Comparison of ENCODE assay signal across 8 cellular contexts in the genomic region with DNA sequence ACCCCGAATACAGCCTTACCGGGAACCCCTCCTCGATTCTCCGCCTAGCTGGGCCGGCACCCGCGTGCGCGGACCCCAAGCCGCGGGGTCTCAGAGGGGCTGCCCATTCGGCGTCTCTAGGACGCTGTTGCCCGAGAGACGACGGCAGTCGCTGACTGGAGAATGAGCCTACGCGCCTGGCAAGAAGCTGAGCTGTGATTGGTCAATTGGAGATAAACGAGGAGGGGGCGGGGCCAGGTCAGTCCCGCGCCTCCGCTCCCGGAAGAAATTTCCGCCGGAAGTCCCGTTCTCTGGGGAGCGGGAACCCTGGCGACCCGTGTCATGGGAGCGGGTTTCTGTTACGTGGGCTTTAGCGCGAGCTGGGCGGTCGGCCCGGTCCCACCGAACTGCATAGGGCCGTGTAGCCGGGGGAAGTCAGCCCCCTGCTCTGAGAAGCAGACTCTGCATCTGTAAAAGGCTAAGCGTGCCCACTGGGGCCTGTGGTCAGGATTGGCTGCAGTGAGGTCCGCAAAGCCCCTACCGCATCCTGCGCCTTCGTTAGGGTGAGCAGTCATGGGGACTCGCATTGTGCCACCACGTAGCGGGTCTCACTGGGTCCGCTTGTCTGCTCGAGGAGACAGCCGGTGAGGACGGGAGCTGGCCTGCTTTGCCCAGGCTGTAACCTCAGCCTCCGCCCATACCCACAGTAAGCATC. TPM values are rescaled to one million over a fixed set of nuclear protein-coding genes. Genes with fewer than 3 reads are reported as not detected.
A peak's percentile ranks its signal among the peaks of the same experiment; 100 is the strongest.
DNase-seq lines count a peak whose midpoint lies in the region; ATAC-seq, FAIRE-seq and TF ChIP-seq lines count a peak whose summit lies in the region.

A gene with protein sequence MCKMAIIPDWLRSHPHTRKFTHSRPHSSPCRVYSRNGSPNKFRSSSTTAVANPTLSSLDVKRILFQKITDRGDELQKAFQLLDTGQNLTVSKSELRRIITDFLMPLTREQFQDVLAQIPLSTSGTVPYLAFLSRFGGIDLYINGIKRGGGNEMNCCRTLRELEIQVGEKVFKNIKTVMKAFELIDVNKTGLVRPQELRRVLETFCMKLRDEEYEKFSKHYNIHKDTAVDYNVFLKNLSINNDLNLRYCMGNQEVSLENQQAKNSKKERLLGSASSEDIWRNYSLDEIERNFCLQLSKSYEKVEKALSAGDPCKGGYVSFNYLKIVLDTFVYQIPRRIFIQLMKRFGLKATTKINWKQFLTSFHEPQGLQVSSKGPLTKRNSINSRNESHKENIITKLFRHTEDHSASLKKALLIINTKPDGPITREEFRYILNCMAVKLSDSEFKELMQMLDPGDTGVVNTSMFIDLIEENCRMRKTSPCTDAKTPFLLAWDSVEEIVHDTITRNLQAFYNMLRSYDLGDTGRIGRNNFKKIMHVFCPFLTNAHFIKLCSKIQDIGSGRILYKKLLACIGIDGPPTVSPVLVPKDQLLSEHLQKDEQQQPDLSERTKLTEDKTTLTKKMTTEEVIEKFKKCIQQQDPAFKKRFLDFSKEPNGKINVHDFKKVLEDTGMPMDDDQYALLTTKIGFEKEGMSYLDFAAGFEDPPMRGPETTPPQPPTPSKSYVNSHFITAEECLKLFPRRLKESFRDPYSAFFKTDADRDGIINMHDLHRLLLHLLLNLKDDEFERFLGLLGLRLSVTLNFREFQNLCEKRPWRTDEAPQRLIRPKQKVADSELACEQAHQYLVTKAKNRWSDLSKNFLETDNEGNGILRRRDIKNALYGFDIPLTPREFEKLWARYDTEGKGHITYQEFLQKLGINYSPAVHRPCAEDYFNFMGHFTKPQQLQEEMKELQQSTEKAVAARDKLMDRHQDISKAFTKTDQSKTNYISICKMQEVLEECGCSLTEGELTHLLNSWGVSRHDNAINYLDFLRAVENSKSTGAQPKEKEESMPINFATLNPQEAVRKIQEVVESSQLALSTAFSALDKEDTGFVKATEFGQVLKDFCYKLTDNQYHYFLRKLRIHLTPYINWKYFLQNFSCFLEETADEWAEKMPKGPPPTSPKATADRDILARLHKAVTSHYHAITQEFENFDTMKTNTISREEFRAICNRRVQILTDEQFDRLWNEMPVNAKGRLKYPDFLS (N-terminal part only) (minus strand): TSS at position 157 of the 694 bp plus-strand sequence. CDS start 29,987 bp downstream, outside the sequence.

- peak; percentile 51 for FAIRE-seq in pancreas (lab: Jason Lieb, UNC)

- DNase-seq in G401 (ENCODE audit: low spot score) (peak; percentile 97), NCI-H1105 (lab: John Stamatoyannopoulos, UW) (peak; percentile 93), SKM-1 treated with dmso at 0.1 percent for 144 hours (lab: John Stamatoyannopoulos, UW; ENCODE audit: unreplicated experiment) (peak; percentile 48), Right ventricle myocardium superior (peak; percentile 94), pancreas (peak; percentile 91 to 96 (median 92)), thyroid gland (peak; percentile 94 to 95)
- DNase-seq in activated naive CD8-positive, alpha-beta T cell treated with anti-CD3 and anti-CD28 coated beads, Interleukin-2, amount 10 ng/mL, durations not matched to agents 7 days and 5 days = peak; percentile 86

- H3K27me3 ChIP-seq in pancreas = no peaks in the 10 kb centered on the region
- H3K27me3 ChIP-seq in thyroid gland = no peaks in the 10 kb centered on the region

- H3K9me3 ChIP-seq in HEK293 (ENCODE audit: control insufficient read depth, insufficient read depth, low read depth, low read length) = no peaks in the 10 kb centered on the region
- no peaks in the 10 kb centered on the region for H3K9me3 ChIP-seq in pancreas
- no peaks in the 10 kb centered on the region for H3K9me3 ChIP-seq in thyroid gland

- H3K4me1 ChIP-seq in HEK293 (ENCODE audit: control insufficient read depth, insufficient read depth, low read length) (peaks cover 3% of the 10 kb centered on the region; the same call in 1 of the 2 replicates), pancreas (peaks cover 0 to 10% (median 7%) of the 10 kb centered on the region in 3 donors), thyroid gland (peaks cover 7 to 12% of the 10 kb centered on the region in 2 donors)

- CTCF ChIA-PET in HEK293 (lab: Yijun Ruan, JAX) = interaction anchor here (0.7 to 1.4 kb wide), 4 partner anchors 8 to 581 kb away, joined by 3 to 5 read pairs (median 4); no protein-coding TSS in a partner anchor

- peak within 1 kb of the TSS; percentile 90 for H3K4me3 Mint-ChIP-seq in activated naive CD8-positive, alpha-beta T cell treated with anti-CD3 and anti-CD28 coated beads, Interleukin-2, amount 10 ng/mL, durations not matched to agents 7 days and 5 days

- TF ChIP-seq CTCF in HEK293 (tag by site-specific recombination; IDR thresholded peaks at IDR 0.05) (no peak), pancreas (IDR thresholded peaks at IDR 0.05) (no peak), thyroid gland (IDR thresholded peaks at IDR 0.05) (no peak)

- peak within 1 kb of the TSS; percentile 78 for H3K27ac Mint-ChIP-seq in activated naive CD8-positive, alpha-beta T cell treated with anti-CD3 and anti-CD28 coated beads, Interleukin-2, amount 10 ng/mL, durations not matched to agents 7 days and 5 days

- H3K27ac ChIP-seq in HEK293 (ENCODE audit: extremely low read depth, low read depth, low read length) = peak within 1 kb of the TSS; percentile 80
- H3K27ac ChIP-seq in pancreas = peak within 1 kb of the TSS; percentile 33 to 82 (median 66)
- peak within 1 kb of the TSS in 2 of 3 donors; percentile 51 to 66 for H3K27ac ChIP-seq in thyroid gland

- ATAC-seq in activated naive CD8-positive, alpha-beta T cell treated with anti-CD3 and anti-CD28 coated beads, Interleukin-2, amount 10 ng/mL, durations not matched to agents 7 days and 5 days (ENCODE audit: low read depth) = peak; percentile 89
- ATAC-seq in Right ventricle myocardium superior (ENCODE audit: poor library complexity) (peak; percentile 99), pancreas (peak; percentile 98 to 100 (median 98))

- H3K36me3 ChIP-seq in HEK293 (ENCODE audit: control insufficient read depth in 2 of 2, insufficient read depth in 1 of 2, low read length in 2 of 2) (peaks cover 0 to 12% of the 10 kb centered on the region in 2 experiments; a peak in 2 of 3 replicates), pancreas (no peaks in the 10 kb centered on the region), thyroid gland (no peaks in the 10 kb centered on the region)

- peaks cover 18% of the 10 kb centered on the region for H3K4me1 Mint-ChIP-seq in activated naive CD8-positive, alpha-beta T cell treated with anti-CD3 and anti-CD28 coated beads, Interleukin-2, amount 10 ng/mL, durations not matched to agents 7 days and 5 days

- POLR2A ChIA-PET in HEK293 (lab: Yijun Ruan, JAX) = interaction anchor here (0.7 to 1.8 kb wide), 11 partner anchors 10 to 408 kb away, joined by 3 to 8 read pairs (median 3); no protein-coding TSS in a partner anchor
- POLR2A ChIA-PET in activated naive CD8-positive, alpha-beta T cell treated with anti-CD3 and anti-CD28 coated beads, Interleukin-2, amount 10 ng/mL, durations not matched to agents 7 days and 5 days (lab: Charles Lee) = interaction anchor here (0.6 to 1.1 kb wide), 4 partner anchors 81 to 1524 kb away, joined by 3 to 5 read pairs (median 4); a partner anchor contains a TSS

- no peaks in the 10 kb centered on the region for H3K27me3 Mint-ChIP-seq in activated naive CD8-positive, alpha-beta T cell treated with anti-CD3 and anti-CD28 coated beads, Interleukin-2, amount 10 ng/mL, durations not matched to agents 7 days and 5 days

- WGBS in pancreas, 2 donors = 1% methylated on average over 55 of the region's 55 CpGs
- 0 to 1% methylated on average over 2 to 30 of the region's 55 CpGs for WGBS in thyroid gland, 2 donors

- in situ Hi-C loops in G401 (cut with HindIII; ENCODE audit: low sequenced_read_pairs) = no loop called here

- peak; percentile 36 to 60 for TF ChIP-seq POLR2A in thyroid gland (IDR thresholded peaks at IDR 0.05)

- H3K36me3 Mint-ChIP-seq in activated naive CD8-positive, alpha-beta T cell treated with anti-CD3 and anti-CD28 coated beads, Interleukin-2, amount 10 ng/mL, durations not matched to agents 7 days and 5 days = peaks cover 9% of the 10 kb centered on the region

- intact Hi-C loops in Right ventricle myocardium superior (cut with DNase I) = no loop called here
- intact Hi-C loops in pancreas (cut with DNase I) = no loop called here
- intact Hi-C loops in thyroid gland (cut with DNase I) = no loop called here

- H3K4me3 ChIP-seq in HEK293 (ENCODE audit: low read depth, low read length) (peak within 1 kb of the TSS; percentile 78), pancreas (peak within 1 kb of the TSS; percentile 62 to 93 (median 74)), thyroid gland (replicated peaks in 1 of 3) (peak within 1 kb of the TSS; percentile 59 to 97 (median 75))

- no peaks in the 10 kb centered on the region for H3K9me3 Mint-ChIP-seq in activated naive CD8-positive, alpha-beta T cell treated with anti-CD3 and anti-CD28 coated beads, Interleukin-2, amount 10 ng/mL, durations not matched to agents 7 days and 5 days

TF ChIP-seq in HEK293, 187 proteins besides CTCF, POLR2A, EP300 and RAD21 (continues in another document):
- TF ChIP-seq ZNF132 (tag by site-specific recombination; IDR thresholded peaks at IDR 0.05; ENCODE audit: borderline replicate concordance) (no peak), GLI4 (tag by site-specific recombination; IDR thresholded peaks at IDR 0.05) (0 out of 2 replicates have a peak, but pooled peaks have one; percentile 28), ZNF768 (tag by site-specific recombination; IDR thresholded peaks at IDR 0.05) (no peak)

RNA-seq across cellular contexts. Expression of the gene that starts here (rescaled TPM):
- total RNA-seq in G401 (2014; rRNA removed; shearing (Covaris generic)) = 0.25 and 0.54 TPM in 2 replicates
- under 1 TPM; 0.19 to 0.37 TPM for total RNA-seq in activated naive CD8-positive, alpha-beta T cell treated with anti-CD3 and anti-CD28 coated beads, Interleukin-2, amount 10 ng/mL, durations not matched to agents 7 days and 5 days
- total RNA-seq in Right ventricle myocardium superior (1.7 TPM), pancreas (1 to 10 TPM; 1.6 to 3.4 (median 2.2) TPM), thyroid gland (10 to 100 TPM; 10.9 to 26.1 (median 14.1) TPM)
- 1 to 10 TPM; 1.7 to 3.2 TPM for polyA plus RNA-seq in pancreas

Comparison
In these comparisons a context has a peak if more than half of its experiments do, and no peak if none do; other contexts are left out.
1. Peak in every context shown above with its lines: DNase-seq, ATAC-seq, H3K4me3 ChIP-seq and H3K27ac ChIP-seq.
2. Peak in DNase-seq in G401; RNA of the gene not detected or under 1 TPM.
3. Peak in DNase-seq and ATAC-seq in activated naive CD8-positive, alpha-beta T cell treated with anti-CD3 and anti-CD28 coated beads, Interleukin-2, amount 10 ng/mL, durations not matched to agents 7 days and 5 days; RNA of the gene not detected or under 1 TPM.